In the genomic region with DNA sequence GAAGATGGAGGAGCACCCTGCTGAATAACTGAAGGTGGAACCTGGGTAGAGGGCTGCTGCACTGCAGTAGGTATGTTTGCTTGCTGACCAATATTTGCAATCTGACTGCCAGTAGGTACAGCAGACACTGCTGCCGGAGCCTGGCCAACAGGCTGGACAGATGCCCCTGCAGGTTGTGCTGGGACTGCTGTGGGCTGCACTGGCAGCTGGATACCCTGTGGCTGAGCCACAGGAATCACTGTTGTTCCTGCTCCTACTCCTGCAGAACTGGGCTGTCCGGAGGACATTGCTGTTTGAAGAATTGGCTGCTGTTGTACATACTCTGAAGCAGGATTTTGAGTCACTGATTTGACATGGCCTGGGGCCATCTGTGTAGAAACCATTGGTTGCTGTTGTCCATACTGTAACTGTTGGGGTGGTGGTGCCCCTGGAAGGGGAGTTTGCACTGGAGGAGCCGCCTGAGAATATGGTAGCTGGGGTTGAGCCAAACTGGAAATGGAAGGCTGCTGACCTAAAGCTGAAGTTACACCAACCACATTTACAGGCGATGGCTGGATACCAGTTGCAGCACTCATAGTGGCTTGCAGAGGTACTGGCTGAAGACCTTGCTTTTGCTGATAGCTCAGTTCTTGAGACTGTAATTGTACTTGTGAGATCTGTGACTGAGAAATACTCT, we compare ENCODE assay signal across 8 cellular contexts. TPM values are rescaled to one million over a fixed set of nuclear protein-coding genes. Genes with fewer than 3 reads are reported as not detected.
DNase-seq lines count a peak whose midpoint lies in the region; ATAC-seq and TF ChIP-seq lines count a peak whose summit lies in the region.

No MANE protein-coding gene starts in this region.

- no peaks in the 10 kb centered on the region for H3K9me3 Mint-ChIP-seq in Caco-2 (ENCODE audit: unreplicated experiment)

- H3K27me3 Mint-ChIP-seq in Caco-2 (ENCODE audit: insufficient read depth, unreplicated experiment) = no peaks in the 10 kb centered on the region

- peak; percentile 25 to 54 for TF ChIP-seq CTCF in Caco-2 (IDR thresholded peaks at IDR 0.05; ENCODE audit: insufficient read depth in 1 of 2, low read depth in 1 of 2, low read length in 1 of 2, severe bottlenecking in 1 of 2, unreplicated experiment in 1 of 2)
- no peak for TF ChIP-seq CTCF in HEK293 (tag by site-specific recombination; IDR thresholded peaks at IDR 0.05)
- peak; percentile 78 for TF ChIP-seq CTCF in astrocyte of the cerebellum (IDR thresholded peaks at IDR 0.05; ENCODE audit: low read depth, low read length, missing control alignments)

- H3K4me1 Mint-ChIP-seq in Caco-2 (ENCODE audit: low read depth, unreplicated experiment) = peaks cover 21% of the 10 kb centered on the region

- no peak overlapping the region for H3K27ac Mint-ChIP-seq in Caco-2 (ENCODE audit: unreplicated experiment)

- CTCF ChIA-PET in Caco-2 (lab: Charles Lee) = interaction anchor here (0.6 to 1.0 kb wide), 3 partner anchors 51 to 676 kb away, joined by 3 to 11 read pairs (median 3); no protein-coding TSS in a partner anchor
- CTCF ChIA-PET in HEK293 (lab: Yijun Ruan, JAX) = interaction anchor here (0.6 to 2.5 kb wide), 5 partner anchors 14 to 247 kb away, joined by 3 to 6 read pairs (median 3); no protein-coding TSS in a partner anchor

- H3K27ac ChIP-seq in HEK293 (ENCODE audit: extremely low read depth, low read depth, low read length) = no peak overlapping the region

- intact Hi-C loops in Caco-2 (cut with micrococcal nuclease; ENCODE audit: unreplicated experiment) = loop anchor here (10.0 kb wide), 1 partner anchor 401 kb away; no protein-coding TSS in a partner anchor

- ATAC-seq in GM18867 (IDR thresholded peaks at IDR 0.05; ENCODE audit: unreplicated experiment) = no peak
- no peak for ATAC-seq in HG02610 (IDR thresholded peaks at IDR 0.05; ENCODE audit: unreplicated experiment)

- in situ Hi-C loops in astrocyte of the cerebellum (cut with HindIII; ENCODE audit: low sequenced_read_pairs) = loop anchor here (10.0 kb wide), 1 partner anchor 141 kb away; no protein-coding TSS in a partner anchor

- H3K27me3 ChIP-seq in Caco-2 (replicated peaks; ENCODE audit: control insufficient read depth, insufficient read depth, low read length) = no peaks in the 10 kb centered on the region

- DNase-seq in Caco-2 (peak in 1 of 2 experiments; percentile 44), astrocyte of the cerebellum (ENCODE audit: low read depth) (peak; percentile 75), left kidney (ENCODE audit: low read depth, low spot score) (peak; percentile 67), T1000 (lab: John Stamatoyannopoulos, UW) (no peak)
- no peak for DNase-seq in activated CD4-positive, alpha-beta T cell treated with anti-CD3 and anti-CD28 coated beads for 1 hour

- BruUV-seq in Caco-2 (replicated peaks; lab: Mats Ljungman, UMichigan) = no TSS peak

- no peak overlapping the region for H3K4me3 ChIP-seq in Caco-2 (ENCODE audit: low read depth, low read length)
- no peak overlapping the region for H3K4me3 ChIP-seq in HEK293 (ENCODE audit: low read depth, low read length)
- peak overlapping the region; percentile 86 for H3K4me3 ChIP-seq in astrocyte of the cerebellum (ENCODE audit: low read depth, low read length)

- H3K36me3 Mint-ChIP-seq in Caco-2 (ENCODE audit: insufficient read depth, unreplicated experiment) = peaks cover 7% of the 10 kb centered on the region

- H3K4me1 ChIP-seq in Caco-2 (peaks cover 25% of the 10 kb centered on the region), HEK293 (ENCODE audit: control insufficient read depth, insufficient read depth, low read length) (peaks cover 11% of the 10 kb centered on the region)

- H3K9me3 ChIP-seq in Caco-2 = no peaks in the 10 kb centered on the region
- no peaks in the 10 kb centered on the region for H3K9me3 ChIP-seq in HEK293 (ENCODE audit: control insufficient read depth, insufficient read depth, low read depth, low read length)

- peak overlapping the region; percentile 74 for H3K4me3 Mint-ChIP-seq in Caco-2 (ENCODE audit: unreplicated experiment)

- POLR2A ChIA-PET in Caco-2 (lab: Charles Lee) (interaction anchor here (0.6 kb wide), 1 partner anchor 150 kb away, joined by 3 read pairs; no protein-coding TSS in a partner anchor), HEK293 (lab: Yijun Ruan, JAX) (no interaction called here)

- H3K36me3 ChIP-seq in Caco-2 (ENCODE audit: control insufficient read depth, insufficient read depth, low read length) (peaks cover 1% of the 10 kb centered on the region; the same call in 1 of the 2 replicates), HEK293 (ENCODE audit: control insufficient read depth in 2 of 2, insufficient read depth in 1 of 2, low read length in 2 of 2) (peaks cover 0 to 10% of the 10 kb centered on the region in 2 experiments; a peak in 1 of 3 replicates)

TF ChIP-seq in HEK293, 187 proteins besides CTCF, POLR2A, EP300 and RAD21:
- TF ChIP-seq ZNF223 (tag by site-specific recombination; IDR thresholded peaks at IDR 0.05) (no peak), ZNF629 (tag by site-specific recombination; IDR thresholded peaks at IDR 0.05) (no peak), ZNF404 (tag by site-specific recombination; IDR thresholded peaks at IDR 0.05) (no peak), ZBTB20 (tag by site-specific recombination; IDR thresholded peaks at IDR 0.05) (no peak), ZBTB17 (tag by site-specific recombination; IDR thresholded peaks at IDR 0.05) (peak; percentile 30; the same call in 1 of the 2 replicates), ZIC2 (tag by site-specific recombination; IDR thresholded peaks at IDR 0.05) (peak; percentile 53; the same call in 1 of the 2 replicates), ZNF600 (tag by site-specific recombination; IDR thresholded peaks at IDR 0.05) (0 out of 2 replicates have a peak, but pooled peaks have one; percentile 62), ZNF544 (tag by site-specific recombination; IDR thresholded peaks at IDR 0.05) (no peak), ZNF596 (tag by site-specific recombination; IDR thresholded peaks at IDR 0.05) (no peak), GLIS1 (tag by site-specific recombination; IDR thresholded peaks at IDR 0.05) (no peak), ZEB2 (tag by site-specific recombination; IDR thresholded peaks at IDR 0.05) (0 out of 2 replicates have a peak, but pooled peaks have one; percentile 26), ZNF133 (tag by site-specific recombination; IDR thresholded peaks at IDR 0.05) (no peak), ZNF248 (tag by site-specific recombination; IDR thresholded peaks at IDR 0.05) (no peak)
- TF ChIP-seq, protein P1, sequence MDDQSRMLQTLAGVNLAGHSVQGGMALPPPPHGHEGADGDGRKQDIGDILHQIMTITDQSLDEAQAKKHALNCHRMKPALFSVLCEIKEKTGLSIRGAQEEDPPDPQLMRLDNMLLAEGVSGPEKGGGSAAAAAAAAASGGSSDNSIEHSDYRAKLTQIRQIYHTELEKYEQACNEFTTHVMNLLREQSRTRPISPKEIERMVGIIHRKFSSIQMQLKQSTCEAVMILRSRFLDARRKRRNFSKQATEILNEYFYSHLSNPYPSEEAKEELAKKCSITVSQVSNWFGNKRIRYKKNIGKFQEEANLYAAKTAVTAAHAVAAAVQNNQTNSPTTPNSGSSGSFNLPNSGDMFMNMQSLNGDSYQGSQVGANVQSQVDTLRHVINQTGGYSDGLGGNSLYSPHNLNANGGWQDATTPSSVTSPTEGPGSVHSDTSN (CRISPR knock-in tag; IDR thresholded peaks at IDR 0.05) = no peak
- TF ChIP-seq, protein P2, sequence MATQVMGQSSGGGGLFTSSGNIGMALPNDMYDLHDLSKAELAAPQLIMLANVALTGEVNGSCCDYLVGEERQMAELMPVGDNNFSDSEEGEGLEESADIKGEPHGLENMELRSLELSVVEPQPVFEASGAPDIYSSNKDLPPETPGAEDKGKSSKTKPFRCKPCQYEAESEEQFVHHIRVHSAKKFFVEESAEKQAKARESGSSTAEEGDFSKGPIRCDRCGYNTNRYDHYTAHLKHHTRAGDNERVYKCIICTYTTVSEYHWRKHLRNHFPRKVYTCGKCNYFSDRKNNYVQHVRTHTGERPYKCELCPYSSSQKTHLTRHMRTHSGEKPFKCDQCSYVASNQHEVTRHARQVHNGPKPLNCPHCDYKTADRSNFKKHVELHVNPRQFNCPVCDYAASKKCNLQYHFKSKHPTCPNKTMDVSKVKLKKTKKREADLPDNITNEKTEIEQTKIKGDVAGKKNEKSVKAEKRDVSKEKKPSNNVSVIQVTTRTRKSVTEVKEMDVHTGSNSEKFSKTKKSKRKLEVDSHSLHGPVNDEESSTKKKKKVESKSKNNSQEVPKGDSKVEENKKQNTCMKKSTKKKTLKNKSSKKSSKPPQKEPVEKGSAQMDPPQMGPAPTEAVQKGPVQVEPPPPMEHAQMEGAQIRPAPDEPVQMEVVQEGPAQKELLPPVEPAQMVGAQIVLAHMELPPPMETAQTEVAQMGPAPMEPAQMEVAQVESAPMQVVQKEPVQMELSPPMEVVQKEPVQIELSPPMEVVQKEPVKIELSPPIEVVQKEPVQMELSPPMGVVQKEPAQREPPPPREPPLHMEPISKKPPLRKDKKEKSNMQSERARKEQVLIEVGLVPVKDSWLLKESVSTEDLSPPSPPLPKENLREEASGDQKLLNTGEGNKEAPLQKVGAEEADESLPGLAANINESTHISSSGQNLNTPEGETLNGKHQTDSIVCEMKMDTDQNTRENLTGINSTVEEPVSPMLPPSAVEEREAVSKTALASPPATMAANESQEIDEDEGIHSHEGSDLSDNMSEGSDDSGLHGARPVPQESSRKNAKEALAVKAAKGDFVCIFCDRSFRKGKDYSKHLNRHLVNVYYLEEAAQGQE (tag by site-specific recombination; IDR thresholded peaks at IDR 0.05) = peak; percentile 29; the same call in 1 of the 2 replicates

RNA-seq across cellular contexts. Expression of gene TSC22D1, which starts 2.2 kb away (rescaled TPM):
- total RNA-seq in Caco-2 (2022) = 140 and 159 TPM in 2 replicates

Comparison
In these comparisons a context has a peak if more than half of its experiments do, and no peak if none do; other contexts are left out.
1. DNase-seq: peak in astrocyte of the cerebellum (single experiment) and left kidney (single experiment); none in T1000 (single experiment) and activated CD4-positive, alpha-beta T cell treated with anti-CD3 and anti-CD28 coated beads for 1 hour (single experiment).